ENCODE assay signal across 8 cellular contexts in the genomic region with DNA sequence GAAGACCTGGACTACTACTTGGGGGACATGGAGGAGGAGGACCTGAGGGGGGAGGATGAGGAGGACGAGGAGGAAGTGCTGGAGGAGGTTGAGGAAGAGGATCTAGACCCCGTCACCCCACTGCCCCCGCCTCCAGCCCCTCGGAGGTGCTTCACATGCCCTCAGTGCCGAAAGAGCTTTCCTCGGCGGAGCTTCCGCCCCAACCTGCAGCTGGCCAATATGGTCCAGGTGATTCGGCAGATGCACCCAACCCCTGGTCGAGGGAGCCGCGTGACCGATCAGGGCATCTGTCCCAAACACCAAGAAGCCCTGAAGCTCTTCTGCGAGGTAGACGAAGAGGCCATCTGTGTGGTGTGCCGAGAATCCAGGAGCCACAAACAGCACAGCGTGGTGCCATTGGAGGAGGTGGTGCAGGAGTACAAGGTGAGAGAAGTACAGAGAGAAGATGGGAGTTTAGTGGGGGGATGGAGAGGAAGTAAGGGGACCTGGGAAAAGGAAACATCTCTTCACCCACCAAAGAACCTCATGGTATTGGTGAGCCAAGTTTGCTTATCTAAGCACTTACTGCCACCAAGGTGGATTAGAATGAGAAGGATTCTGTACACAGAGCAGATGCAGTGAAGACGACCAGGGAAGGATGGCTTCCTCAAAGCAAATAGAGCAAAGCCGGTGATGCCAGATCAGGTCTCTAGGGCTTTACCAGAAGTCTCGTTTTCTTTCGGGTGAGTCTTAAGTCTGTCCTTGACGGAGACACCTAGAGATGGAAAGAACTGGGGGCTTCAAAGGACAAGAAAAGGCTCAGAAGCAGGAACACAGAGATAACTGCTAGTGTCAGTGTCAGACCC. TPM values are rescaled to one million over a fixed set of nuclear protein-coding genes. Genes with fewer than 3 reads are reported as not detected.
DNase-seq lines count a peak whose midpoint lies in the region; ATAC-seq and TF ChIP-seq lines count a peak whose summit lies in the region.

No MANE protein-coding gene starts in this region.

- no peak for TF ChIP-seq CTCF in HFF-Myc (IDR thresholded peaks at IDR 0.05; ENCODE audit: low read depth, low read length, missing control alignments)
- TF ChIP-seq CTCF in left ventricle myocardium inferior (IDR thresholded peaks at IDR 0.05; ENCODE audit: borderline replicate concordance), result no peak
- no peak for TF ChIP-seq CTCF in spleen (IDR thresholded peaks at IDR 0.05 in 8 of 11, conservative IDR thresholded peaks at IDR 0.05 in 3 of 11)

- no peaks in the 10 kb centered on the region for H3K9me3 Mint-ChIP-seq in activated CD4-positive, alpha-beta memory T cell treated with anti-CD3 and anti-CD28 coated beads, Interleukin-2, amount 10 ng/mL, durations not matched to agents 7 days and 5 days

- H3K27me3 Mint-ChIP-seq in activated CD4-positive, alpha-beta memory T cell treated with anti-CD3 and anti-CD28 coated beads, Interleukin-2, amount 10 ng/mL, durations not matched to agents 7 days and 5 days, result peaks cover 4% of the 10 kb centered on the region

- peaks cover 37% of the 10 kb centered on the region for H3K4me1 ChIP-seq in left ventricle myocardium inferior
- peaks cover 6 to 83% (median 40%) of the 10 kb centered on the region in 6 donors for H3K4me1 ChIP-seq in spleen

- H3K9me3 ChIP-seq in left ventricle myocardium inferior (replicated peaks), result no peaks in the 10 kb centered on the region
- no peaks in the 10 kb centered on the region for H3K9me3 ChIP-seq in spleen

- H3K27me3 ChIP-seq in left ventricle myocardium inferior (ENCODE audit: low read depth) (no peaks in the 10 kb centered on the region), spleen (replicated peaks in 1 of 7) (no peaks in the 10 kb centered on the region)

- CTCF ChIA-PET in activated CD4-positive, alpha-beta memory T cell treated with anti-CD3 and anti-CD28 coated beads, Interleukin-2, amount 10 ng/mL, durations not matched to agents 7 days and 5 days (lab: Charles Lee), result interaction anchor here (1.6 to 2.8 kb wide), 2 partner anchors 20 to 36 kb away, joined by 4 to 11 read pairs; partner anchors contain the start of gene RACK1

- peak overlapping the region; percentile 100 for H3K27ac Mint-ChIP-seq in activated CD4-positive, alpha-beta memory T cell treated with anti-CD3 and anti-CD28 coated beads, Interleukin-2, amount 10 ng/mL, durations not matched to agents 7 days and 5 days

- DNase-seq in HFF-Myc (ENCODE audit: extremely low read depth, low read depth) (no peak), left ventricle myocardium inferior (no peak), spleen (peak; percentile 91), DMS114 treated with DMSO at 0.1 percent for 48 hours (lab: John Stamatoyannopoulos, UW; ENCODE audit: unreplicated experiment) (no peak), nucleus accumbens (lab: John Stamatoyannopoulos, UW) (no peak), putamen (ENCODE audit: low spot score) (no peak)
- peak; percentile 57 for DNase-seq in activated CD4-positive, alpha-beta memory T cell treated with anti-CD3 and anti-CD28 coated beads, Interleukin-2, amount 10 ng/mL, durations not matched to agents 7 days and 5 days

- H3K36me3 Mint-ChIP-seq in activated CD4-positive, alpha-beta memory T cell treated with anti-CD3 and anti-CD28 coated beads, Interleukin-2, amount 10 ng/mL, durations not matched to agents 7 days and 5 days (ENCODE audit: low read depth), result peaks cover 26% of the 10 kb centered on the region

- 46 to 63% (median 58%) methylated on average over 20 to 22 of the region's 22 CpGs for WGBS in spleen, 5 donors

- peaks cover 67% of the 10 kb centered on the region for H3K4me1 Mint-ChIP-seq in activated CD4-positive, alpha-beta memory T cell treated with anti-CD3 and anti-CD28 coated beads, Interleukin-2, amount 10 ng/mL, durations not matched to agents 7 days and 5 days

- POLR2A ChIA-PET in activated CD4-positive, alpha-beta memory T cell treated with anti-CD3 and anti-CD28 coated beads, Interleukin-2, amount 10 ng/mL, durations not matched to agents 7 days and 5 days (lab: Charles Lee), result interaction anchor here (0.9 to 31.8 kb wide), 4 partner anchors 8 to 34 kb away, joined by 3 to 1091 read pairs (median 72); partner anchors contain the start of genes RACK1, TRIM52 and TRIM7

- peak overlapping the region; percentile 99 for H3K4me3 Mint-ChIP-seq in activated CD4-positive, alpha-beta memory T cell treated with anti-CD3 and anti-CD28 coated beads, Interleukin-2, amount 10 ng/mL, durations not matched to agents 7 days and 5 days

- H3K4me3 ChIP-seq in HFF-Myc (replicated peaks; ENCODE audit: low read depth, low read length) (peak overlapping the region; percentile 79), left ventricle myocardium inferior (peak overlapping the region; percentile 96), spleen (peak overlapping the region; percentile 64 to 96 (median 70))

- H3K27ac ChIP-seq in left ventricle myocardium inferior (replicated peaks), result peak overlapping the region; percentile 100
- peak overlapping the region; percentile 92 to 99 (median 97) for H3K27ac ChIP-seq in spleen

- H3K36me3 ChIP-seq in left ventricle myocardium inferior, result peaks cover 10% of the 10 kb centered on the region
- peaks cover 0 to 26% (median 12%) of the 10 kb centered on the region in 6 donors for H3K36me3 ChIP-seq in spleen

- TF ChIP-seq POLR2A in spleen (IDR thresholded peaks at IDR 0.05), result no peak

- intact Hi-C loops in left ventricle myocardium inferior (cut with micrococcal nuclease) (no loop called here), spleen (cut with DNase I; ENCODE audit: low total_unique reads) (no loop called here)

- no peak for ATAC-seq in GM18502 (IDR thresholded peaks at IDR 0.05; ENCODE audit: poor library complexity, unreplicated experiment)

RNA-seq across cellular contexts. Expression of gene TRIM41, which starts 1.5 kb away (rescaled TPM):
- total RNA-seq in activated CD4-positive, alpha-beta memory T cell treated with anti-CD3 and anti-CD28 coated beads, Interleukin-2, amount 10 ng/mL, durations not matched to agents 7 days and 5 days, result 10 to 100 TPM; 42.4 to 43.7 TPM
- 26.4 TPM for total RNA-seq in left ventricle myocardium inferior
- 10 to 100 TPM; 14.3 to 34.1 (median 26.6) TPM for total RNA-seq in spleen
- 10 to 100 TPM; 12.5 to 25.0 (median 24.1) TPM for polyA plus RNA-seq in spleen

RNA-seq across cellular contexts. Expression of gene RACK1, which starts 19.1 kb away (rescaled TPM):
- 1,000 to 10,000 TPM; 1,749 to 1,772 TPM for total RNA-seq in activated CD4-positive, alpha-beta memory T cell treated with anti-CD3 and anti-CD28 coated beads, Interleukin-2, amount 10 ng/mL, durations not matched to agents 7 days and 5 days
- 628 TPM for total RNA-seq in left ventricle myocardium inferior
- 1,000 to 10,000 TPM; 1,202 to 2,949 (median 1,651) TPM for total RNA-seq in spleen
- 1,000 to 10,000 TPM; 2,379 to 3,598 (median 2,966) TPM for polyA plus RNA-seq in spleen

RNA-seq across cellular contexts. Expression of gene TRIM7, which starts 19.6 kb away (rescaled TPM):
- 1 to 10 TPM; 1.9 to 2.0 TPM for total RNA-seq in activated CD4-positive, alpha-beta memory T cell treated with anti-CD3 and anti-CD28 coated beads, Interleukin-2, amount 10 ng/mL, durations not matched to agents 7 days and 5 days
- total RNA-seq in left ventricle myocardium inferior, result 6.4 TPM
- total RNA-seq in spleen, result 1 to 10 TPM in 6 of 7 donors, under 1 TPM in 1; 0.81 to 3.9 (median 1.9) TPM
- 1 to 10 TPM; 1.0 to 1.3 (median 1.2) TPM for polyA plus RNA-seq in spleen

RNA-seq across cellular contexts. Expression of gene TRIM52, which starts 36.3 kb away (rescaled TPM):
- total RNA-seq in activated CD4-positive, alpha-beta memory T cell treated with anti-CD3 and anti-CD28 coated beads, Interleukin-2, amount 10 ng/mL, durations not matched to agents 7 days and 5 days, result 10 to 100 TPM; 24.0 to 24.2 TPM
- total RNA-seq in left ventricle myocardium inferior, result 8.5 TPM
- 10 to 100 TPM; 18.9 to 44.0 (median 22.5) TPM for total RNA-seq in spleen
- polyA plus RNA-seq in spleen, result 10 to 100 TPM; 11.6 to 19.7 (median 18.4) TPM

Comparison
In these comparisons a context has a peak if more than half of its experiments do, and no peak if none do; other contexts are left out.
1. DNase-seq: peak in activated CD4-positive, alpha-beta memory T cell treated with anti-CD3 and anti-CD28 coated beads, Interleukin-2, amount 10 ng/mL, durations not matched to agents 7 days and 5 days (single experiment) and spleen (single experiment); none in HFF-Myc (single experiment), left ventricle myocardium inferior (single experiment), DMS114 treated with DMSO at 0.1 percent for 48 hours (single experiment), nucleus accumbens (0 of 56) and putamen (single experiment).
2. Peak in every context shown above with its lines, with median percentiles within 50 percentile points of each other: H3K4me3 ChIP-seq.